ENCODE assay signal across 8 cellular contexts in the genomic region with DNA sequence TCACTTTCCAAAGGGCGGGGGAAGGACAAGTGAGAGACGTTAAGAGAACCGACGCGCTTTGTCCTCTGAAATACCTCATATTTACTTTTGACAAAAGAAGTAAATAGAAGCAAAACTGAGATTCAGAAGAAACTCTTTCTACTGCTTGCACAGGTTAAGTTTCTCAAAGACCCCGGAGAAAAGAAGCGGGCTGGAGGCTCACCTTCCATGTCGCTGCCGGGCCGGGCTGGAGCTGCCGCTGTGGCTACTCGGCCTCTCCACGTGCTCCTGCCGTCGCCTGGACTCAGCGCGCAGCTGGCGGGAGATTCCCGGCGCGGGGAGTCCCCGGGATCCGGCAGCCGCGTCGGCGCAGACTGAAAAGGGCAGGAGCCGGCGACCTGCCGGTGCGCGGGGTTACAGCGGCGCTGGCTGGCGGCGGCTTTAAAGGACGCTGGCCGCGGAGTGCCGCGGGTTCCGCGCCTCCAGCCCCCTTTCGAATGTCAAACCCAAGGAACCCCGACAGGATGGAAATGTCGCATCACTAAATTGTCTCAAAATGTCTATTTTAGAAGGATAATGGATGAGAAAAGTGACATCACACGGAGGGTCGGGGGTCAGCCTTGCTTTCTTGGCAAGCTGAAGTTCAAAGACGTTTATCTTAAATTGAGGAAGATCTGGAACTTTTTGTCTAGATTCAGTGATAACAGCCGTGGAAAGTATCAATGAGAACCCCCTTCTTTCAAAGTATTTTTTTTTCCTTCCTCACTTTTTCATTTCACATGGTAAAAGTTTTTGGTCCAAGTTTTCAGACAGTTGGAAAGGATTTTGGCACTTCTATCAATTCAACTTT. TPM values are rescaled to one million over a fixed set of nuclear protein-coding genes. Genes with fewer than 3 reads are reported as not detected.
DNase-seq lines count a peak whose midpoint lies in the region; ATAC-seq lines count a peak whose summit lies in the region.

TSS of gene IKZF3 (minus strand) at position 395 of the 829 bp plus-strand sequence. CDS start at position 209, 186 bp downstream.

- H3K36me3 Mint-ChIP-seq in naive thymus-derived CD4-positive, alpha-beta T cell, result peaks cover 0 to 14% (median 0%) of the 10 kb centered on the region in 5 donors
- peaks cover 21% of the 10 kb centered on the region for H3K36me3 Mint-ChIP-seq in stimulated activated naive CD8-positive, alpha-beta T cell treated with anti-CD3 and anti-CD28 coated beads, Interleukin-15, Interleukin-2, amounts not matched to agents 100 ng/mL and 50 ng/mL, for 24 hours (ENCODE audit: low read depth)

- peaks cover 22 to 88% (median 68%) of the 10 kb centered on the region in 7 donors for H3K4me1 Mint-ChIP-seq in naive thymus-derived CD4-positive, alpha-beta T cell
- H3K4me1 Mint-ChIP-seq in stimulated activated naive CD8-positive, alpha-beta T cell treated with anti-CD3 and anti-CD28 coated beads, Interleukin-15, Interleukin-2, amounts not matched to agents 100 ng/mL and 50 ng/mL, for 24 hours (ENCODE audit: low read depth), result peaks cover 72% of the 10 kb centered on the region

- CTCF ChIA-PET in naive thymus-derived CD4-positive, alpha-beta T cell (lab: Charles Lee), result interaction anchor here (0.9 to 2.2 kb wide), 13 partner anchors 43 to 243 kb away, joined by 3 to 19 read pairs (median 4); partner anchors contain the start of gene MIEN1

- no peaks in the 10 kb centered on the region for H3K9me3 ChIP-seq in effector memory CD4-positive, alpha-beta T cell (ENCODE audit: control insufficient read depth, low read length)
- H3K9me3 ChIP-seq in naive thymus-derived CD4-positive, alpha-beta T cell (ENCODE audit: control insufficient read depth in 2 of 3, low read length in 3 of 3), result no peaks in the 10 kb centered on the region

- H3K4me3 Mint-ChIP-seq in naive thymus-derived CD4-positive, alpha-beta T cell, result peak within 1 kb of the TSS; percentile 86 to 98 (median 94)
- peak within 1 kb of the TSS; percentile 95 for H3K4me3 Mint-ChIP-seq in stimulated activated naive CD8-positive, alpha-beta T cell treated with anti-CD3 and anti-CD28 coated beads, Interleukin-15, Interleukin-2, amounts not matched to agents 100 ng/mL and 50 ng/mL, for 24 hours

- H3K27ac Mint-ChIP-seq in naive thymus-derived CD4-positive, alpha-beta T cell, result peak within 1 kb of the TSS; percentile 86 to 98 (median 97)
- H3K27ac Mint-ChIP-seq in stimulated activated naive CD8-positive, alpha-beta T cell treated with anti-CD3 and anti-CD28 coated beads, Interleukin-15, Interleukin-2, amounts not matched to agents 100 ng/mL and 50 ng/mL, for 24 hours, result peak within 1 kb of the TSS; percentile 93

- peak within 1 kb of the TSS; percentile 59 for H3K4me3 ChIP-seq in effector memory CD4-positive, alpha-beta T cell (ENCODE audit: insufficient read depth, low read depth, low read length, poor library complexity, severe bottlenecking)
- H3K4me3 ChIP-seq in naive thymus-derived CD4-positive, alpha-beta T cell (ENCODE audit: low read length), result peak within 1 kb of the TSS; percentile 69

- H3K27me3 ChIP-seq in effector memory CD4-positive, alpha-beta T cell (replicated peaks; ENCODE audit: control insufficient read depth, insufficient read depth, low read length, poor library complexity, severe bottlenecking), result no peaks in the 10 kb centered on the region
- H3K27me3 ChIP-seq in naive thymus-derived CD4-positive, alpha-beta T cell (ENCODE audit: control insufficient read depth in 2 of 2, insufficient read depth in 2 of 2, low read length in 2 of 2), result no peaks in the 10 kb centered on the region

- intact Hi-C loops in naive thymus-derived CD4-positive, alpha-beta T cell (cut with micrococcal nuclease), result loop anchor here (1.0 to 5.0 kb wide), 13 partner anchors 13 to 246 kb away; partner anchors contain the start of genes MIEN1 (in 2 of the 2), LRRC3C (in 1 of the 2) and ORMDL3 (in 1 of the 2)

- POLR2A ChIA-PET in naive thymus-derived CD4-positive, alpha-beta T cell (lab: Charles Lee), result interaction anchor here (0.7 to 5.9 kb wide), 15 partner anchors 9 to 244 kb away, joined by 3 to 50 read pairs (median 6); partner anchors contain the start of genes MIEN1 and PSMD3

- peak; percentile 26 for ATAC-seq in GM21717 (IDR thresholded peaks at IDR 0.05; ENCODE audit: unreplicated experiment)
- ATAC-seq in naive thymus-derived CD4-positive, alpha-beta T cell, result peak; percentile 89
- ATAC-seq in HG03280 (IDR thresholded peaks at IDR 0.05; ENCODE audit: unreplicated experiment), result no peak

- no peaks in the 10 kb centered on the region for H3K36me3 ChIP-seq in effector memory CD4-positive, alpha-beta T cell (ENCODE audit: control insufficient read depth, insufficient read depth, low read length)
- H3K36me3 ChIP-seq in naive thymus-derived CD4-positive, alpha-beta T cell (ENCODE audit: control insufficient read depth in 2 of 3, insufficient read depth in 3 of 3, low read length in 3 of 3), result no peaks in the 10 kb centered on the region

- H3K27me3 Mint-ChIP-seq in naive thymus-derived CD4-positive, alpha-beta T cell, result no peaks in the 10 kb centered on the region
- H3K27me3 Mint-ChIP-seq in stimulated activated naive CD8-positive, alpha-beta T cell treated with anti-CD3 and anti-CD28 coated beads, Interleukin-15, Interleukin-2, amounts not matched to agents 100 ng/mL and 50 ng/mL, for 24 hours, result no peaks in the 10 kb centered on the region

- peak within 1 kb of the TSS; percentile 91 for H3K27ac ChIP-seq in effector memory CD4-positive, alpha-beta T cell (ENCODE audit: insufficient read depth, low read length, poor library complexity, severe bottlenecking)
- peak within 1 kb of the TSS; percentile 99 for H3K27ac ChIP-seq in naive thymus-derived CD4-positive, alpha-beta T cell (ENCODE audit: low read depth, low read length)

- peaks cover 0 to 3% (median 0%) of the 10 kb centered on the region in 11 donors for H3K9me3 Mint-ChIP-seq in naive thymus-derived CD4-positive, alpha-beta T cell
- no peaks in the 10 kb centered on the region for H3K9me3 Mint-ChIP-seq in stimulated activated naive CD8-positive, alpha-beta T cell treated with anti-CD3 and anti-CD28 coated beads, Interleukin-15, Interleukin-2, amounts not matched to agents 100 ng/mL and 50 ng/mL, for 24 hours

- peaks cover 21% of the 10 kb centered on the region for H3K4me1 ChIP-seq in effector memory CD4-positive, alpha-beta T cell (ENCODE audit: control insufficient read depth, insufficient read depth, low read length, poor library complexity, severe bottlenecking)
- H3K4me1 ChIP-seq in naive thymus-derived CD4-positive, alpha-beta T cell (ENCODE audit: control insufficient read depth in 2 of 2, insufficient read depth in 2 of 2, low read length in 2 of 2), result peaks cover 27 to 33% of the 10 kb centered on the region in 2 donors

- DNase-seq in DMS53 treated with DMSO at 0.1 percent for 48 hours (lab: John Stamatoyannopoulos, UW; ENCODE audit: unreplicated experiment) (peak; percentile 37), NCI-H2081 (lab: John Stamatoyannopoulos, UW) (peak; percentile 62 to 89)
- DNase-seq in activated CD4-positive, alpha-beta T cell treated with anti-CD3 and anti-CD28 coated beads, Interleukin-2, amount 50 U/mL, for 4 hours, result peak; percentile 69 to 78
- DNase-seq in effector memory CD4-positive, alpha-beta T cell, result peak; percentile 77 to 82 (median 79)
- DNase-seq in naive thymus-derived CD4-positive, alpha-beta T cell, result peak; percentile 69 to 87 (median 76)

RNA-seq across cellular contexts. Expression of gene IKZF3, which starts in this region (rescaled TPM):
- total RNA-seq in naive thymus-derived CD4-positive, alpha-beta T cell, result 10 to 100 TPM; 26.1 to 77.8 (median 61.1) TPM
- 10 to 100 TPM in 1 of 2 donors, 1 to 10 TPM in 1; 9.7 to 31.4 TPM for polyA plus RNA-seq in naive thymus-derived CD4-positive, alpha-beta T cell
